8 cellular contexts compared by ENCODE assay signal in genomic region chr14:68683326-68683725, GRCh38.
DNase-seq lines count a peak whose midpoint lies in the region; ATAC-seq and TF ChIP-seq lines count a peak whose summit lies in the region.

No MANE protein-coding gene starts in this region.

- H3K27ac Mint-ChIP-seq in activated CD4-positive, alpha-beta T cell treated with anti-CD3 and anti-CD28 coated beads, Interleukin-2, amount 10 ng/mL, durations not matched to agents 7 days and 5 days, result peak overlapping the region; percentile 91

- POLR2A ChIA-PET in activated CD4-positive, alpha-beta T cell treated with anti-CD3 and anti-CD28 coated beads, Interleukin-2, amount 10 ng/mL, durations not matched to agents 7 days and 5 days (lab: Charles Lee), result interaction anchor here (0.6 to 1.4 kb wide), 3 partner anchors 106 to 133 kb away, joined by 3 to 5 read pairs (median 4); no protein-coding TSS in a partner anchor

- no peaks in the 10 kb centered on the region for H3K27me3 Mint-ChIP-seq in activated CD4-positive, alpha-beta T cell treated with anti-CD3 and anti-CD28 coated beads, Interleukin-2, amount 10 ng/mL, durations not matched to agents 7 days and 5 days

- no peaks in the 10 kb centered on the region for H3K27me3 ChIP-seq in liver (ENCODE audit: control insufficient read depth in 4 of 4, insufficient read depth in 4 of 4, low read length in 3 of 4)
- no peaks in the 10 kb centered on the region for H3K27me3 ChIP-seq in thoracic aorta (replicated peaks; ENCODE audit: insufficient read depth)

- H3K9me3 Mint-ChIP-seq in activated CD4-positive, alpha-beta T cell treated with anti-CD3 and anti-CD28 coated beads, Interleukin-2, amount 10 ng/mL, durations not matched to agents 7 days and 5 days, result no peaks in the 10 kb centered on the region

- H3K9me3 ChIP-seq in liver (ENCODE audit: control insufficient read depth in 4 of 4, low read length in 3 of 4), result no peaks in the 10 kb centered on the region
- no peaks in the 10 kb centered on the region for H3K9me3 ChIP-seq in thoracic aorta

- H3K4me3 Mint-ChIP-seq in activated CD4-positive, alpha-beta T cell treated with anti-CD3 and anti-CD28 coated beads, Interleukin-2, amount 10 ng/mL, durations not matched to agents 7 days and 5 days, result no peak overlapping the region

- peaks cover 3% of the 10 kb centered on the region for H3K36me3 Mint-ChIP-seq in activated CD4-positive, alpha-beta T cell treated with anti-CD3 and anti-CD28 coated beads, Interleukin-2, amount 10 ng/mL, durations not matched to agents 7 days and 5 days (ENCODE audit: low read depth)

- H3K4me1 ChIP-seq in liver (ENCODE audit: control insufficient read depth in 4 of 4, insufficient read depth in 4 of 4, low read length in 3 of 4) (peaks cover 4 to 18% (median 9%) of the 10 kb centered on the region in 4 donors), thoracic aorta (ENCODE audit: control insufficient read depth in 1 of 2, low read depth in 2 of 2) (peaks cover 41 to 42% of the 10 kb centered on the region in 2 donors)

- ATAC-seq in thoracic aorta (ENCODE audit: insufficient number of reproducible peaks, low FRiP score, low read depth), result no peak

- peaks cover 58% of the 10 kb centered on the region for H3K4me1 Mint-ChIP-seq in activated CD4-positive, alpha-beta T cell treated with anti-CD3 and anti-CD28 coated beads, Interleukin-2, amount 10 ng/mL, durations not matched to agents 7 days and 5 days

- H3K27ac ChIP-seq in adipose tissue (ENCODE audit: low read depth, low read length), result peak overlapping the region; percentile 31
- H3K27ac ChIP-seq in liver (ENCODE audit: low read depth in 1 of 2, low read length in 2 of 2), result peak overlapping the region; percentile 51 to 56
- H3K27ac ChIP-seq in thoracic aorta, result peak overlapping the region; percentile 40 to 68

- TF ChIP-seq CTCF in liver (IDR thresholded peaks at IDR 0.05; ENCODE audit: low read depth, low read length, missing input control) (no peak), thoracic aorta (IDR thresholded peaks at IDR 0.05) (no peak), foreskin fibroblast (IDR thresholded peaks at IDR 0.05; ENCODE audit: low read depth, low read length) (no peak)

- H3K36me3 ChIP-seq in liver (ENCODE audit: control insufficient read depth in 4 of 4, insufficient read depth in 3 of 4, low read depth in 1 of 4, low read length in 3 of 4) (no peaks in the 10 kb centered on the region), thoracic aorta (no peaks in the 10 kb centered on the region)

- no peak for DNase-seq in activated CD4-positive, alpha-beta T cell treated with anti-CD3 and anti-CD28 coated beads, Interleukin-2, amount 10 ng/mL, durations not matched to agents 7 days and 5 days
- no peak for DNase-seq in activated CD4-positive, alpha-beta T cell treated with anti-CD3 and anti-CD28 coated beads for 1 hour
- DNase-seq in thoracic aorta (ENCODE audit: low spot score) (no peak), NCI-H2029 treated with DMSO at 0.1 percent for 48 hours (lab: John Stamatoyannopoulos, UW) (no peak), foreskin fibroblast (no peak), SKM-1 treated with dmso at 0.1 percent for 144 hours (lab: John Stamatoyannopoulos, UW; ENCODE audit: unreplicated experiment) (no peak)

- no peak overlapping the region for H3K4me3 ChIP-seq in liver (ENCODE audit: low read depth in 1 of 3, low read length in 3 of 3)
- no peak overlapping the region for H3K4me3 ChIP-seq in thoracic aorta
- H3K4me3 ChIP-seq in foreskin fibroblast (ENCODE audit: low read depth in 1 of 2, low read length in 2 of 2), result no peak overlapping the region

- CTCF ChIA-PET in activated CD4-positive, alpha-beta T cell treated with anti-CD3 and anti-CD28 coated beads, Interleukin-2, amount 10 ng/mL, durations not matched to agents 7 days and 5 days (lab: Charles Lee), result interaction anchor here (0.6 to 1.4 kb wide), 5 partner anchors 12 to 415 kb away, joined by 3 to 7 read pairs (median 3); no protein-coding TSS in a partner anchor

- no peak for TF ChIP-seq RAD21 in liver (IDR thresholded peaks at IDR 0.05)

- WGBS in adipose tissue, 3 donors, result 57 to 83% (median 57%) methylated on average over 7 of the region's 7 CpGs
- WGBS in liver, result 89% methylated on average over 7 of the region's 7 CpGs

- H3K9ac ChIP-seq in liver (ENCODE audit: low read depth in 1 of 2, low read length in 2 of 2), result peak overlapping the region in 1 of 2 donors; percentile 4

TF ChIP-seq in liver, 16 proteins besides CTCF, POLR2A, EP300 and RAD21:
- TF ChIP-seq NR2F2 (IDR thresholded peaks at IDR 0.05), result no peak
- TF ChIP-seq SP1 (IDR thresholded peaks at IDR 0.05), result no peak
- TF ChIP-seq YY1 (IDR thresholded peaks at IDR 0.05), result no peak
- no peak for TF ChIP-seq FOXA2 (IDR thresholded peaks at IDR 0.05)
- TF ChIP-seq TAF1 (conservative IDR thresholded peaks at IDR 0.05), result no peak
- TF ChIP-seq ZBTB33 (IDR thresholded peaks at IDR 0.05), result no peak
- TF ChIP-seq FOXA1 (IDR thresholded peaks at IDR 0.05), result no peak
- TF ChIP-seq HNF4A (conservative IDR thresholded peaks at IDR 0.05), result no peak
- no peak for TF ChIP-seq EGR1 (IDR thresholded peaks at IDR 0.05; ENCODE audit: low read depth in 2 of 2)
- no peak for TF ChIP-seq JUND (IDR thresholded peaks at IDR 0.05)
